Comparison of ENCODE assay signal across 8 cellular contexts in the genomic region with DNA sequence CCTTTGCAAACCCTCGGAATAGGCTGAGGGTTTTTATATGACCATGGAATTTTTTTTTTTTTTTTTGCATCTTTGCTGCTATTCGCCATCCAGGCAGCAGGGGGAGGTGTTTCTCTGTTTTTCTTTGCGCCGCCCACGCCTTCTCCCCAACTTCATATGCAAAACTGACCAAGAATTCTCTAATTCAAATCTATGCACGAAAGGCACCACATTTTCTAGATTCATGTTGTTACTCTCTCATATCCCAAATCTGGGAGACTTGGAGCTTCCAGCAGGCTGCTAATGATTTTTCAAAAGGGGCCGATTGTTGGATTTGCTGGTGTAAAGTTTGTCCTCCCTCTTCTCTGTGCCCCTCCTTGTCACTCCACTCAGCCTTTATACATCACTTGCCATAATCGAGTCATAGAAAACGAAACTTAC. TPM values are rescaled to one million over a fixed set of nuclear protein-coding genes. Genes with fewer than 3 reads are reported as not detected.
DNase-seq lines count a peak whose midpoint lies in the region; ATAC-seq and TF ChIP-seq lines count a peak whose summit lies in the region.

No MANE protein-coding gene starts in this region.

- intact Hi-C loops in left colon (cut with DNase I, micrococcal nuclease): loop anchor here in 1 of 2 donors (10.0 kb wide), 1 partner anchor 598 kb away; no protein-coding TSS in a partner anchor

- DNase-seq in AG09309 (ENCODE audit: low read depth) (peak; percentile 38), GM19240 (ENCODE audit: insufficient read length, low spot score) (peak; percentile 25), NCI-H1105 treated with DMSO at 0.1 percent for 48 hours (lab: John Stamatoyannopoulos, UW) (peak; percentile 47), left colon (peak in 1 of 2 donors; percentile 70)
- peak; percentile 1 to 54 (median 32) for DNase-seq in activated CD4-positive, CD25-positive, alpha-beta regulatory T cell (lab: John Stamatoyannopoulos, UW)
- DNase-seq in central memory CD4-positive, alpha-beta T cell: peak; percentile 44
- peak; percentile 37 to 66 (median 62) for DNase-seq in stimulated activated CD4-positive, alpha-beta T cell treated with anti-CD3 and anti-CD28 coated beads, Interleukin-1b, Interleukin-23, amount 100 ng/mL, for 24 hours (ENCODE audit: low read depth in 4 of 4, low spot score in 1 of 4)

- ATAC-seq in left colon (peak; percentile 26), GM18870 (IDR thresholded peaks at IDR 0.05; ENCODE audit: unreplicated experiment) (no peak)

- H3K4me3 ChIP-seq in AG09309 (ENCODE audit: control insufficient read depth, low read depth, low read length): peak overlapping the region; percentile 27

- TF ChIP-seq CTCF in AG09309 (IDR thresholded peaks at IDR 0.05; ENCODE audit: control insufficient read depth, insufficient read depth, low read depth, low read length, missing control alignments): peak; percentile 82

RNA-seq across cellular contexts. Expression of a gene that starts 29.1 kb away (rescaled TPM):
- total RNA-seq in left colon: 10 to 100 TPM; 28.6 to 31.9 TPM
